17 cellular contexts compared by ENCODE assay signal in genomic region chr1:43983253-43983904, GRCh38.
"Had no signal": no experiment of that assay in that cellular context is flagged by ENCODE, and none has a peak within 500 bp of the region (broad histone marks: within the 10 kb centered on the region; RNA-seq: fewer than 3 reads in every experiment).

No MANE protein-coding gene starts in this region.

- H3K27me3 ChIP-seq: cardiac muscle cell, left lung, ovary, SJSA1 had no signal

- H3K36me3 Mint-ChIP-seq: memory B cell, natural killer cell had no signal

- H3K4me3 Mint-ChIP-seq: activated T-helper 1 cell treated with anti-CD3 and anti-CD28 coated beads, Interleukin-12 subunit alpha, Interleukin-12 subunit beta, Interleukin-2, Interleukin-4 antibody, amounts not matched to agents 30 ng/mL and 10 ng/mL and 1 ng/mL, durations not matched to agents 14 hours and 24 hours and 36 hours; memory B cell; natural killer cell; T-helper 2 cell treated with Interferon-gamma antibody and Interleukin-4, amounts not matched to agents 5 μg/mL and 100 μg/mL, for 36 hours had no signal

- H3K9me3 ChIP-seq: left lung, mucosa of descending colon, ovary, SJSA1 had no signal

- H3K27me3 Mint-ChIP-seq: memory B cell had no signal

- H3K4me3 ChIP-seq: cardiac muscle cell, left lung, mucosa of descending colon, ovary, SJSA1 had no signal

- ATAC-seq: esophagus mucosa; left lung; mucosa of descending colon; natural killer cell; stimulated activated naive CD8-positive, alpha-beta T cell treated with anti-CD3 and anti-CD28 coated beads, Interleukin-15, Interleukin-2, amounts not matched to agents 100 U/mL and 50 U/mL, for 24 hours had no signal

- H3K27ac Mint-ChIP-seq: activated T-helper 1 cell treated with anti-CD3 and anti-CD28 coated beads, Interleukin-12 subunit alpha, Interleukin-12 subunit beta, Interleukin-2, Interleukin-4 antibody, amounts not matched to agents 30 ng/mL and 10 ng/mL and 1 ng/mL, durations not matched to agents 14 hours and 24 hours and 36 hours; memory B cell; natural killer cell; T-helper 2 cell treated with Interferon-gamma antibody and Interleukin-4, amounts not matched to agents 5 μg/mL and 100 μg/mL, for 36 hours had no signal

- H3K36me3 ChIP-seq: cardiac muscle cell, ovary had no signal

- DNase-seq: activated CD4-positive, alpha-beta T cell treated with anti-CD3 and anti-CD28 coated beads, Interleukin-2, amount 50 U/mL, for 1 hour; activated naive CD4-positive, alpha-beta T cell; natural killer cell; ovary; stimulated activated CD4-positive, alpha-beta T cell treated with anti-CD3 and anti-CD28 coated beads, Interleukin-4, amount 100 ng/mL, for 4 hours; stimulated activated CD8-positive, alpha-beta memory T cell treated with anti-CD3 and anti-CD28 coated beads, Interleukin-4, amount 100 ng/mL, for 48 hours; stimulated activated naive CD8-positive, alpha-beta T cell treated with anti-CD3 and anti-CD28 coated beads, Interleukin-15, Interleukin-2, amounts not matched to agents 100 U/mL and 50 U/mL, for 24 hours; SW 1271; trophoblast cell had no signal

- H3K9me3 Mint-ChIP-seq: activated T-helper 1 cell treated with anti-CD3 and anti-CD28 coated beads, Interleukin-12 subunit alpha, Interleukin-12 subunit beta, Interleukin-2, Interleukin-4 antibody, amounts not matched to agents 30 ng/mL and 10 ng/mL and 1 ng/mL, durations not matched to agents 14 hours and 24 hours and 36 hours; memory B cell; natural killer cell; T-helper 2 cell treated with Interferon-gamma antibody and Interleukin-4, amounts not matched to agents 5 μg/mL and 100 μg/mL, for 36 hours had no signal

- H3K27ac ChIP-seq: cardiac muscle cell, left lung, ovary, SJSA1 had no signal
